10 cellular contexts compared by ENCODE assay signal in genomic region chrX:139691493-139691842, GRCh38. TPM values are rescaled to one million over a fixed set of nuclear protein-coding genes. Genes with fewer than 3 reads are reported as not detected.
DNase-seq lines count a peak whose midpoint lies in the region; ATAC-seq and TF ChIP-seq lines count a peak whose summit lies in the region.
"Had no signal": no experiment of that assay in that cellular context is flagged by ENCODE, and none has a peak within 500 bp of the region (broad histone marks: within the 10 kb centered on the region; RNA-seq: fewer than 3 reads in every experiment).

No MANE protein-coding gene starts in this region.

- H3K4me3 ChIP-seq in breast epithelium, result peak overlapping the region; percentile 32 to 58 (median 37)
- H3K4me3 ChIP-seq in left lung, result peak overlapping the region in 1 of 2 donors; percentile 21
- H3K4me3 ChIP-seq in upper lobe of right lung, result peak overlapping the region; percentile 35

- H3K36me3 ChIP-seq in breast epithelium (no peaks in the 10 kb centered on the region), left lung (no peaks in the 10 kb centered on the region), upper lobe of right lung (no peaks in the 10 kb centered on the region)

- peaks cover 30% of the 10 kb centered on the region for H3K27me3 Mint-ChIP-seq in activated T-cell treated with anti-CD3 and anti-CD28 coated beads, Interleukin-2, amount 50 U/mL, for 72 hours (ENCODE audit: low read depth)
- peaks cover 8% of the 10 kb centered on the region for H3K27me3 Mint-ChIP-seq in activated T-cell treated with anti-CD3 and anti-CD28 coated beads, Interleukin-2, amount 50 U/mL, for 4 hours (ENCODE audit: low read depth)

- intact Hi-C loops in breast epithelium (cut with DNase I; ENCODE audit: low total_unique reads), result no loop called here
- intact Hi-C loops in left lung (cut with DNase I), result no loop called here
- intact Hi-C loops in upper lobe of right lung (cut with DNase I), result no loop called here
- intact Hi-C loops in sciatic nerve (cut with DNase I), result no loop called here

- no peaks in the 10 kb centered on the region for H3K36me3 Mint-ChIP-seq in activated T-cell treated with anti-CD3 and anti-CD28 coated beads, Interleukin-2, amount 50 U/mL, for 72 hours (ENCODE audit: insufficient read depth in 2 of 2)
- H3K36me3 Mint-ChIP-seq in activated T-cell treated with anti-CD3 and anti-CD28 coated beads, Interleukin-2, amount 50 U/mL, for 4 hours (ENCODE audit: insufficient read depth), result no peaks in the 10 kb centered on the region

- no peak for DNase-seq in activated T-cell treated with anti-CD3 and anti-CD28 coated beads, Interleukin-2, amount 50 U/mL, for 72 hours
- DNase-seq in activated T-cell treated with anti-CD3 and anti-CD28 coated beads, Interleukin-2, amount 50 U/mL, for 4 hours, result no peak
- no peak for DNase-seq in breast epithelium (ENCODE audit: low spot score in 2 of 2)
- no peak for DNase-seq in left lung
- no peak for DNase-seq in upper lobe of right lung
- DNase-seq in DMS153 (lab: John Stamatoyannopoulos, UW), result no peak
- DNase-seq in sciatic nerve (ENCODE audit: low spot score), result no peak
- no peak for DNase-seq in activated naive CD4-positive, alpha-beta T cell treated with Interleukin-2 at 50 U/mL for 16 hours
- DNase-seq: NCI-H1417 had no signal

- ATAC-seq in activated T-cell treated with anti-CD3 and anti-CD28 coated beads, Interleukin-2, amount 50 U/mL, for 72 hours (replicated peaks in 1 of 2), result no peak
- ATAC-seq in activated T-cell treated with anti-CD3 and anti-CD28 coated beads, Interleukin-2, amount 50 U/mL, for 4 hours, result no peak
- peak; percentile 38 for ATAC-seq in left lung
- ATAC-seq in upper lobe of right lung, result no peak
- ATAC-seq in sciatic nerve, result no peak
- ATAC-seq: HCT116 had no signal

- no peaks in the 10 kb centered on the region for H3K4me1 ChIP-seq in breast epithelium
- H3K4me1 ChIP-seq in left lung, result peaks cover 0 to 4% of the 10 kb centered on the region in 2 donors
- H3K4me1 ChIP-seq in upper lobe of right lung, result no peaks in the 10 kb centered on the region

- H3K27ac ChIP-seq in breast epithelium (no peak overlapping the region), left lung (no peak overlapping the region), upper lobe of right lung (no peak overlapping the region)

- H3K4me1 Mint-ChIP-seq in activated T-cell treated with anti-CD3 and anti-CD28 coated beads, Interleukin-2, amount 50 U/mL, for 72 hours (ENCODE audit: low read depth), result no peaks in the 10 kb centered on the region
- H3K4me1 Mint-ChIP-seq in activated T-cell treated with anti-CD3 and anti-CD28 coated beads, Interleukin-2, amount 50 U/mL, for 4 hours (ENCODE audit: low read depth), result no peaks in the 10 kb centered on the region

- peak overlapping the region; percentile 58 to 59 for H3K4me3 Mint-ChIP-seq in activated T-cell treated with anti-CD3 and anti-CD28 coated beads, Interleukin-2, amount 50 U/mL, for 72 hours
- H3K4me3 Mint-ChIP-seq in activated T-cell treated with anti-CD3 and anti-CD28 coated beads, Interleukin-2, amount 50 U/mL, for 4 hours, result no peak overlapping the region

- H3K9me3 ChIP-seq in breast epithelium (no peaks in the 10 kb centered on the region), left lung (no peaks in the 10 kb centered on the region), upper lobe of right lung (no peaks in the 10 kb centered on the region)

- TF ChIP-seq POLR2A in breast epithelium (IDR thresholded peaks at IDR 0.05), result no peak

- H3K9me3 Mint-ChIP-seq in activated T-cell treated with anti-CD3 and anti-CD28 coated beads, Interleukin-2, amount 50 U/mL, for 72 hours, result peaks cover 0 to 4% of the 10 kb centered on the region in 2 donors
- no peaks in the 10 kb centered on the region for H3K9me3 Mint-ChIP-seq in activated T-cell treated with anti-CD3 and anti-CD28 coated beads, Interleukin-2, amount 50 U/mL, for 4 hours

- no peak for TF ChIP-seq CTCF in breast epithelium (IDR thresholded peaks at IDR 0.05)
- TF ChIP-seq CTCF in left lung (IDR thresholded peaks at IDR 0.05), result no peak
- TF ChIP-seq CTCF in upper lobe of right lung (IDR thresholded peaks at IDR 0.05), result no peak

- no peak overlapping the region for H3K27ac Mint-ChIP-seq in activated T-cell treated with anti-CD3 and anti-CD28 coated beads, Interleukin-2, amount 50 U/mL, for 72 hours

- peaks cover 0 to 35% of the 10 kb centered on the region in 2 donors for H3K27me3 ChIP-seq in breast epithelium
- peaks cover 7 to 26% of the 10 kb centered on the region in 2 donors for H3K27me3 ChIP-seq in left lung
- no peaks in the 10 kb centered on the region for H3K27me3 ChIP-seq in upper lobe of right lung

RNA-seq across cellular contexts. Expression of gene MCF2, which starts 16.5 kb away (rescaled TPM):
- total RNA-seq in activated T-cell treated with anti-CD3 and anti-CD28 coated beads, Interleukin-2, amount 50 U/mL, for 72 hours, result under 1 TPM; 0.37 to 0.46 TPM
- under 1 TPM; 0.11 to 0.79 (median 0.13) TPM for total RNA-seq in activated T-cell treated with anti-CD3 and anti-CD28 coated beads, Interleukin-2, amount 50 U/mL, for 4 hours
- under 1 TPM in 1 of 3 donors, not detected in 2; 0.16 TPM for total RNA-seq in breast epithelium
- total RNA-seq in left lung, result under 1 TPM; 0.18 to 0.23 TPM
- total RNA-seq in upper lobe of right lung, result not detected
- total RNA-seq in sciatic nerve, result 0.31 TPM
